Comparison of ENCODE assay signal across 11 cellular contexts in the genomic region with DNA sequence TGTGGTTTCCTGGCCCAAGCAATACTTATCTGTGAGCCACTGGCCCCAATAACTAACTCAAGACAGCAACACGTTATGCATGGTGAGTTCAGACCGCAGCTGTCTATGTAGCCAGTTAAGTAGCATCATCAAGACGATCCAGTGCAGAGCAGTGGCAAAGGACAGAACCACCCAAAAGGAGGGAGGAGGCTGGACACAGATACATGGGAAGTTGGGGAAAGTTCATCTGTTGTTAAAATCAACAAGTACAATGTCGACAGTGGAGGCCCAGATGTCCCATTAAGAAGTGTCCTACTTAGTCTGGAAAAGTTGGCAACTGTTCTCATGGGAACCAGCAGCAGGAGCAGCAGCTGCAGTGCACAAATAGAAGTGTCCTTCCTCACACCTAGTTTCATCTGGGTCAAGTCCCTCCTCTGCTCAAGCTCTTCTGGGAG.
DNase-seq lines count a peak whose midpoint lies in the region; ATAC-seq and TF ChIP-seq lines count a peak whose summit lies in the region.
"Had no signal": no experiment of that assay in that cellular context is flagged by ENCODE, and none has a peak within 500 bp of the region (broad histone marks: within the 10 kb centered on the region; RNA-seq: fewer than 3 reads in every experiment).

No MANE protein-coding gene starts in this region.

- H3K9me3 ChIP-seq in stomach (no peaks in the 10 kb centered on the region), Peyer's patch (no peaks in the 10 kb centered on the region)

- H3K36me3 ChIP-seq in stomach (no peaks in the 10 kb centered on the region), Peyer's patch (no peaks in the 10 kb centered on the region)
- H3K36me3 ChIP-seq: cardiac muscle cell had no signal

- H3K27ac ChIP-seq in stomach (peak overlapping the region in 3 of 5 donors; percentile 20 to 38 (median 26)), Peyer's patch (peak overlapping the region in 1 of 4 donors; percentile 43)
- H3K27ac ChIP-seq: cardiac muscle cell had no signal

- TF ChIP-seq CTCF in astrocyte of the spinal cord (IDR thresholded peaks at IDR 0.05; ENCODE audit: low read depth, low read length) = no peak
- TF ChIP-seq CTCF in stomach (IDR thresholded peaks at IDR 0.05) = no peak
- no peak for TF ChIP-seq CTCF in Peyer's patch (IDR thresholded peaks at IDR 0.05)

- no peak for TF ChIP-seq POLR2A in stomach (IDR thresholded peaks at IDR 0.05)
- no peak for TF ChIP-seq POLR2A in Peyer's patch (IDR thresholded peaks at IDR 0.05)

- 58 to 79% (median 61%) methylated on average over 4 of the region's 4 CpGs for WGBS in stomach, 5 donors

- H3K4me3 ChIP-seq in astrocyte of the spinal cord (ENCODE audit: low read depth, low read length) (no peak overlapping the region), stomach (no peak overlapping the region), Peyer's patch (no peak overlapping the region)
- H3K4me3 ChIP-seq: cardiac muscle cell had no signal

- no peak for TF ChIP-seq EP300 in stomach (IDR thresholded peaks at IDR 0.05)

- in situ Hi-C loops in astrocyte of the spinal cord (cut with HindIII; ENCODE audit: low sequenced_read_pairs) = no loop called here

- ATAC-seq in GM19372 (IDR thresholded peaks at IDR 0.05; ENCODE audit: low read depth, unreplicated experiment) (peak; percentile 71), HG02870 (IDR thresholded peaks at IDR 0.05; ENCODE audit: unreplicated experiment) (peak; percentile 53)

- intact Hi-C loops in stomach (cut with DNase I; ENCODE audit: low total_unique reads) = no loop called here

- DNase-seq in astrocyte of the spinal cord (ENCODE audit: low read depth, low spot score) (peak; percentile 21), stomach (no peak), Peyer's patch (no peak), OCI-M2 (lab: John Stamatoyannopoulos, UW; ENCODE audit: unreplicated experiment) (no peak)
- DNase-seq in effector CD4-positive, alpha-beta T cell = no peak
- DNase-seq: activated CD8-positive, alpha-beta memory T cell treated with anti-CD3 and anti-CD28 coated beads, Interleukin-2, amount 50 U/mL, for 48 hours; GDM1; NCI-H1105 had no signal

- H3K27me3 ChIP-seq in stomach = no peaks in the 10 kb centered on the region
- no peaks in the 10 kb centered on the region for H3K27me3 ChIP-seq in Peyer's patch
- H3K27me3 ChIP-seq: cardiac muscle cell had no signal

- peaks cover 16 to 68% (median 47%) of the 10 kb centered on the region in 4 donors for H3K4me1 ChIP-seq in stomach
- peaks cover 0 to 14% (median 0%) of the 10 kb centered on the region in 4 donors for H3K4me1 ChIP-seq in Peyer's patch
